ENCODE assay signal across 25 cellular contexts in the genomic region with DNA sequence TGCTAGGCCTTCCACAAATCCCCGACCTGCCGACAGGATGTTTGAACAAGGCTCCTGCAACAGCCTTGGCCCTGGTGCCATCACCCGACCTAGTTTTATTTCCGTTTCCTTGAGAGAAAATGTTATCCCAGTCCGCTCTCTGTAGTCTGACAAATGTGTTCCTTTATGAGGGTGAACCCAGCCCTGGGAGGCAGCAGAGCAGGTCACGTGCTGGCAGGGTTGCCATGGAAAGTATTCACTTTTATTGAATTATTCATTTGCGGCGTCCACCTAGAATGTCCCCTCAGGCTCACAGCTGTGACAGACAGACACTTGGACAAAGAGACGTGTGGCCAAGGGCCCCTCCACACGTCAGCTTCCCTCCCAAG.
"Had no signal": no experiment of that assay in that cellular context is flagged by ENCODE, and none has a peak within 500 bp of the region (broad histone marks: within the 10 kb centered on the region; RNA-seq: fewer than 3 reads in every experiment).

No MANE protein-coding gene starts in this region.

- H3K36me3 Mint-ChIP-seq: activated CD8-positive, alpha-beta memory T cell treated with anti-CD3 and anti-CD28 coated beads, Interleukin-2, amount 10 ng/mL, durations not matched to agents 7 days and 5 days; activated naive CD4-positive, alpha-beta T cell treated with anti-CD3 and anti-CD28 coated beads, Interleukin-2, amount 50 U/mL, for 24 hours; mesothelial cell of epicardium; naive B cell had no signal

- H3K27me3 ChIP-seq: gastrocnemius medialis, right lobe of liver, tibial nerve had no signal

- H3K27ac Mint-ChIP-seq: activated B cell treated with CpG ODN at 0.5 μM for 24 hours; activated CD4-positive, alpha-beta T cell treated with anti-CD3 and anti-CD28 coated beads for 36 hours; activated CD8-positive, alpha-beta memory T cell treated with anti-CD3 and anti-CD28 coated beads, Interleukin-2, amount 10 ng/mL, durations not matched to agents 7 days and 5 days; activated CD8-positive, alpha-beta T cell treated with anti-CD3 and anti-CD28 coated beads, Interleukin-2, amount 10 ng/mL, durations not matched to agents 7 days and 5 days; activated naive CD4-positive, alpha-beta T cell treated with anti-CD3 and anti-CD28 coated beads, Interleukin-2, amount 50 U/mL, for 24 hours; activated naive CD8-positive, alpha-beta T cell treated with anti-CD3 and anti-CD28 coated beads, Interleukin-2, amount 50 U/mL, for 24 hours; activated T-helper 2 cell treated with anti-CD3 and anti-CD28 coated beads, Interferon-gamma antibody, Interleukin-2, Interleukin-4, amounts not matched to agents 10 μg/mL and 5 μg/mL and 100 μg/mL, durations not matched to agents 14 hours and 24 hours and 36 hours; dendritic cell treated with granulocyte-macrophage colony-stimulating factor and Interleukin-4, amounts not matched to agents 40 ng/mL and 50 ng/mL, for 4 days; mesothelial cell of epicardium; naive B cell; T-helper 17 cell had no signal

- H3K27ac ChIP-seq: epithelial cell of prostate, gastrocnemius medialis, right lobe of liver, tibial nerve had no signal

- H3K4me3 Mint-ChIP-seq: activated B cell treated with CpG ODN at 0.5 μM for 24 hours; activated CD4-positive, alpha-beta T cell treated with anti-CD3 and anti-CD28 coated beads for 36 hours; activated CD8-positive, alpha-beta memory T cell treated with anti-CD3 and anti-CD28 coated beads, Interleukin-2, amount 10 ng/mL, durations not matched to agents 7 days and 5 days; activated CD8-positive, alpha-beta T cell treated with anti-CD3 and anti-CD28 coated beads, Interleukin-2, amount 10 ng/mL, durations not matched to agents 7 days and 5 days; activated naive CD4-positive, alpha-beta T cell treated with anti-CD3 and anti-CD28 coated beads, Interleukin-2, amount 50 U/mL, for 24 hours; activated naive CD8-positive, alpha-beta T cell treated with anti-CD3 and anti-CD28 coated beads, Interleukin-2, amount 50 U/mL, for 24 hours; central memory CD8-positive, alpha-beta T cell; dendritic cell treated with granulocyte-macrophage colony-stimulating factor and Interleukin-4, amounts not matched to agents 40 ng/mL and 50 ng/mL, for 4 days; mesothelial cell of epicardium; naive B cell; nephron progenitor cell; T-helper 17 cell had no signal

- H3K9me3 ChIP-seq: gastrocnemius medialis, right lobe of liver had no signal

- H3K9me3 Mint-ChIP-seq: activated B cell treated with CpG ODN at 0.5 μM for 24 hours; activated naive CD4-positive, alpha-beta T cell treated with anti-CD3 and anti-CD28 coated beads, Interleukin-2, amount 50 U/mL, for 24 hours; activated naive CD8-positive, alpha-beta T cell treated with anti-CD3 and anti-CD28 coated beads, Interleukin-2, amount 50 U/mL, for 24 hours; activated T-helper 2 cell treated with anti-CD3 and anti-CD28 coated beads, Interferon-gamma antibody, Interleukin-2, Interleukin-4, amounts not matched to agents 10 μg/mL and 5 μg/mL and 100 μg/mL, durations not matched to agents 14 hours and 24 hours and 36 hours; central memory CD8-positive, alpha-beta T cell; dendritic cell treated with granulocyte-macrophage colony-stimulating factor and Interleukin-4, amounts not matched to agents 40 ng/mL and 50 ng/mL, for 4 days; mesothelial cell of epicardium; nephron progenitor cell had no signal

- H3K4me1 Mint-ChIP-seq: activated B cell treated with CpG ODN at 0.5 μM for 24 hours; activated CD4-positive, alpha-beta T cell treated with anti-CD3 and anti-CD28 coated beads for 36 hours; activated CD8-positive, alpha-beta memory T cell treated with anti-CD3 and anti-CD28 coated beads, Interleukin-2, amount 10 ng/mL, durations not matched to agents 7 days and 5 days; activated naive CD4-positive, alpha-beta T cell treated with anti-CD3 and anti-CD28 coated beads, Interleukin-2, amount 50 U/mL, for 24 hours; activated naive CD8-positive, alpha-beta T cell treated with anti-CD3 and anti-CD28 coated beads, Interleukin-2, amount 50 U/mL, for 24 hours; central memory CD8-positive, alpha-beta T cell; naive B cell; T-helper 17 cell had no signal

- H3K4me1 ChIP-seq: gastrocnemius medialis, right lobe of liver, tibial nerve had no signal

- H3K27me3 Mint-ChIP-seq: activated CD8-positive, alpha-beta memory T cell treated with anti-CD3 and anti-CD28 coated beads, Interleukin-2, amount 10 ng/mL, durations not matched to agents 7 days and 5 days; activated naive CD8-positive, alpha-beta T cell treated with anti-CD3 and anti-CD28 coated beads, Interleukin-2, amount 50 U/mL, for 24 hours had no signal

- ATAC-seq: activated CD4-positive, alpha-beta T cell treated with anti-CD3 and anti-CD28 coated beads for 36 hours; activated CD8-positive, alpha-beta memory T cell treated with anti-CD3 and anti-CD28 coated beads, Interleukin-2, amount 10 ng/mL, durations not matched to agents 7 days and 5 days; activated CD8-positive, alpha-beta T cell treated with anti-CD3 and anti-CD28 coated beads, Interleukin-2, amount 10 ng/mL, durations not matched to agents 7 days and 5 days; activated naive CD8-positive, alpha-beta T cell treated with anti-CD3 and anti-CD28 coated beads, Interleukin-2, amount 50 U/mL, for 24 hours; gastrocnemius medialis; right lobe of liver; T-helper 17 cell had no signal

- H3K4me3 ChIP-seq: gastrocnemius medialis, right lobe of liver, tibial nerve had no signal

- DNase-seq: activated B cell treated with CpG ODN at 0.5 μM for 24 hours; activated CD4-positive, alpha-beta T cell treated with anti-CD3 and anti-CD28 coated beads for 36 hours; activated CD8-positive, alpha-beta memory T cell treated with anti-CD3 and anti-CD28 coated beads, Interleukin-2, amount 10 ng/mL, durations not matched to agents 7 days and 5 days; activated CD8-positive, alpha-beta T cell treated with anti-CD3 and anti-CD28 coated beads, Interleukin-2, amount 10 ng/mL, durations not matched to agents 7 days and 5 days; activated naive CD8-positive, alpha-beta T cell treated with anti-CD3 and anti-CD28 coated beads, Interleukin-2, amount 50 U/mL, for 24 hours; activated T-cell treated with anti-CD3 and anti-CD28 coated beads, Interleukin-2, amount 50 U/mL, for 48 hours; effector CD4-positive, alpha-beta T cell; gastrocnemius medialis; glutamatergic neuron; islet precursor cell; mammary epithelial cell; naive B cell; nephron progenitor cell; right lobe of liver; stimulated activated CD4-positive, alpha-beta T cell treated with anti-CD3 and anti-CD28 coated beads, Interleukin-2, amount 100 ng/mL, for 48 hours; stimulated activated naive CD4-positive, alpha-beta T cell treated with Interleukin-2 at 50 U/mL for 16 hours; T-helper 17 cell; T1000 had no signal

- H3K36me3 ChIP-seq: gastrocnemius medialis, right lobe of liver, tibial nerve had no signal
